24 cellular contexts compared by ENCODE assay signal in genomic region chr5:180054226-180054625, GRCh38.
"Had no signal": no experiment of that assay in that cellular context is flagged by ENCODE, and none has a peak within 500 bp of the region (broad histone marks: within the 10 kb centered on the region; RNA-seq: fewer than 3 reads in every experiment).

No MANE protein-coding gene starts in this region.

- ATAC-seq: activated CD8-positive, alpha-beta T cell treated with anti-CD3 and anti-CD28 coated beads for 36 hours; activated T-cell treated with anti-CD3 and anti-CD28 coated beads, Interleukin-2, amount 50 U/mL, for 72 hours; activated T-helper 17 cell treated with anti-CD3 and anti-CD28 coated beads, Interleukin-2, amount 50 U/mL, for 72 hours; Panc1 had no signal

- H3K27me3 ChIP-seq: ascending aorta, breast epithelium, SJCRH30 had no signal

- DNase-seq: activated CD4-positive, alpha-beta T cell treated with anti-CD3 and anti-CD28 coated beads, Interleukin-2, amount 10 ng/mL, durations not matched to agents 24 days and 14 days; activated CD4-positive, alpha-beta T cell treated with anti-CD3 and anti-CD28 coated beads, Interleukin-2, amount 50 U/mL, for 4 hours; activated CD8-positive, alpha-beta T cell treated with anti-CD3 and anti-CD28 coated beads for 36 hours; activated effector memory CD4-positive, alpha-beta T cell treated with anti-CD3 and anti-CD28 coated beads, Interleukin-2, amount 50 U/mL, for 16 hours; activated naive CD4-positive, alpha-beta T cell; activated naive CD8-positive, alpha-beta T cell treated with anti-CD3 and anti-CD28 coated beads, Interleukin-2, amount 10 ng/mL, durations not matched to agents 7 days and 5 days; activated T-cell treated with anti-CD3 and anti-CD28 coated beads, Interleukin-2, amount 50 U/mL, for 1 hour; activated T-cell treated with anti-CD3 and anti-CD28 coated beads, Interleukin-2, amount 50 U/mL, for 72 hours; amygdala; NCI-H1048; NCI-H1436 treated with DMSO at 0.1 percent for 48 hours; NCI-H1694 treated with DMSO at 0.1 percent for 48 hours; NCI-H2029; NCI-H345; NCI-H524 treated with DMSO at 0.1 percent for 48 hours; SHP77; SJCRH30; T1000; WERI-Rb-1 had no signal

- H3K27ac ChIP-seq: ascending aorta, breast epithelium, SJCRH30, SK-N-MC had no signal

- H3K4me1 ChIP-seq: ascending aorta, breast epithelium, SJCRH30 had no signal

- H3K4me3 ChIP-seq: ascending aorta, breast epithelium, SJCRH30, SK-N-MC had no signal

- H3K9me3 ChIP-seq: ascending aorta, breast epithelium, SJCRH30 had no signal

- H3K36me3 ChIP-seq: ascending aorta, breast epithelium, SJCRH30, WERI-Rb-1 had no signal
